Comparison of ENCODE assay signal across 2 cellular contexts in genomic region chr12:124868252-124868965, GRCh38.
TF ChIP-seq lines count a peak whose summit lies in the region.

No MANE protein-coding gene starts in this region.

TF ChIP-seq in A549, 52 proteins besides CTCF, POLR2A, EP300 and RAD21 (continued from another document):
- TF ChIP-seq BCL3 (IDR thresholded peaks at IDR 0.05) (no peak), ESRRA (IDR thresholded peaks at IDR 0.05; ENCODE audit: borderline replicate concordance, low read length) (no peak)

TF ChIP-seq in GM23338, 12 proteins besides CTCF, POLR2A, EP300 and RAD21 (continued from another document):
- TF ChIP-seq REST (IDR thresholded peaks at IDR 0.05; ENCODE audit: unreplicated experiment): no peak
- no peak for TF ChIP-seq NANOG (IDR thresholded peaks at IDR 0.05; ENCODE audit: borderline replicate concordance)
- TF ChIP-seq ZNF114 (CRISPR knock-in tag; IDR thresholded peaks at IDR 0.05): no peak
- no peak for TF ChIP-seq ZNF331 (CRISPR knock-in tag; IDR thresholded peaks at IDR 0.05; ENCODE audit: low read depth)
- no peak for TF ChIP-seq JUNB (IDR thresholded peaks at IDR 0.05; ENCODE audit: unreplicated experiment)
